1 cellular context compared by ENCODE assay signal in the genomic region with DNA sequence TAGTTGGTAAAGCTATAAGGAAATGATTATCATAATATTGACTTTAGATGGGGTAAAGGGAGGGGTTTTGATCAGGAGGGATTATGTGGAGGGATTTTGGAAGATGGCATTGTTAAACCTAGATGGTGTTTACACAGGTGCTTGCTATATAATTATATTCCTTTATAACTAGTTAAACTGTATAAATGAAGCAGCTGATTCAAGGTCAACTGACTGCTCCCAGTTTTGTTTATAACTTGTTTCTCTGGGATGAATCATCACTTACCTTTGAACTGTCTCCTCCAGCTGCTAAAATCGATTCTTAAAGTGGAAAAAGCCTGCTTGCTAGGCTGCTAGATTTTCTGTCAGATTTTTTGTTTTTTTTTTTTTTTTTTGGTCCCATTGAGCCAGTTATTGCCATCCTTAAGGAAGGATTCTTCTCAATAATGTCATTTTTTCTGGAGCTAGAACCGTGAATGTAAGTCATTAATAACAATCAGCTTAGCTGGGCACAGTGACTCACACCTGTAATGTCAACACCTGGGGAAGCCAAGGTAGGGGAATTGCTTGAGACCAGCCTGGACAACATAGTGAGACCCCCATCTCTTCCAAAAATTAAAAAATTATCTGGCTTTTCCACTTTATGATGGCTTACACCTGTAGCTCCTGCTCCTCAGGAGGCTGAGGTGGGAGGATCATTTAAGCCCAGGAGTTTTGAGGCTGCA.
TF ChIP-seq lines count a peak whose summit lies in the region.

No MANE protein-coding gene starts in this region.

TF ChIP-seq in HepG2, 621 proteins besides CTCF, POLR2A, EP300 and RAD21 (continued from another document and continues in another):
- TF ChIP-seq ATF2 (CRISPR knock-in tag; IDR thresholded peaks at IDR 0.05): peak; percentile 56; the same call in 1 of the 2 replicates
- no peak for TF ChIP-seq ZNF883 (CRISPR knock-in tag; IDR thresholded peaks at IDR 0.05; ENCODE audit: not compliant biosample characterization)
- TF ChIP-seq RCOR2 (CRISPR knock-in tag; IDR thresholded peaks at IDR 0.05): peak; percentile 60; the same call in 1 of the 2 replicates
- 0 out of 2 replicates have a peak, but pooled peaks have one; percentile 30 for TF ChIP-seq ZNF770 (CRISPR knock-in tag; IDR thresholded peaks at IDR 0.05)
- TF ChIP-seq, protein P1, sequence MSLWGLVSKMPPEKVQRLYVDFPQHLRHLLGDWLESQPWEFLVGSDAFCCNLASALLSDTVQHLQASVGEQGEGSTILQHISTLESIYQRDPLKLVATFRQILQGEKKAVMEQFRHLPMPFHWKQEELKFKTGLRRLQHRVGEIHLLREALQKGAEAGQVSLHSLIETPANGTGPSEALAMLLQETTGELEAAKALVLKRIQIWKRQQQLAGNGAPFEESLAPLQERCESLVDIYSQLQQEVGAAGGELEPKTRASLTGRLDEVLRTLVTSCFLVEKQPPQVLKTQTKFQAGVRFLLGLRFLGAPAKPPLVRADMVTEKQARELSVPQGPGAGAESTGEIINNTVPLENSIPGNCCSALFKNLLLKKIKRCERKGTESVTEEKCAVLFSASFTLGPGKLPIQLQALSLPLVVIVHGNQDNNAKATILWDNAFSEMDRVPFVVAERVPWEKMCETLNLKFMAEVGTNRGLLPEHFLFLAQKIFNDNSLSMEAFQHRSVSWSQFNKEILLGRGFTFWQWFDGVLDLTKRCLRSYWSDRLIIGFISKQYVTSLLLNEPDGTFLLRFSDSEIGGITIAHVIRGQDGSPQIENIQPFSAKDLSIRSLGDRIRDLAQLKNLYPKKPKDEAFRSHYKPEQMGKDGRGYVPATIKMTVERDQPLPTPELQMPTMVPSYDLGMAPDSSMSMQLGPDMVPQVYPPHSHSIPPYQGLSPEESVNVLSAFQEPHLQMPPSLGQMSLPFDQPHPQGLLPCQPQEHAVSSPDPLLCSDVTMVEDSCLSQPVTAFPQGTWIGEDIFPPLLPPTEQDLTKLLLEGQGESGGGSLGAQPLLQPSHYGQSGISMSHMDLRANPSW (CRISPR knock-in tag; IDR thresholded peaks at IDR 0.05; ENCODE audit: borderline replicate concordance): no peak
- no peak for TF ChIP-seq KDM6A (CRISPR knock-in tag; IDR thresholded peaks at IDR 0.05; ENCODE audit: low read depth)
- peak; percentile 91 for TF ChIP-seq PAXIP1 (CRISPR knock-in tag; conservative IDR thresholded peaks at IDR 0.05)
- no peak for TF ChIP-seq ZNF703 (CRISPR knock-in tag; IDR thresholded peaks at IDR 0.05; ENCODE audit: borderline replicate concordance)
- no peak for TF ChIP-seq GATA4 (IDR thresholded peaks at IDR 0.05; ENCODE audit: borderline replicate concordance, low read depth)
- TF ChIP-seq AHR (CRISPR knock-in tag; IDR thresholded peaks at IDR 0.05): no peak
- TF ChIP-seq, protein P2, sequence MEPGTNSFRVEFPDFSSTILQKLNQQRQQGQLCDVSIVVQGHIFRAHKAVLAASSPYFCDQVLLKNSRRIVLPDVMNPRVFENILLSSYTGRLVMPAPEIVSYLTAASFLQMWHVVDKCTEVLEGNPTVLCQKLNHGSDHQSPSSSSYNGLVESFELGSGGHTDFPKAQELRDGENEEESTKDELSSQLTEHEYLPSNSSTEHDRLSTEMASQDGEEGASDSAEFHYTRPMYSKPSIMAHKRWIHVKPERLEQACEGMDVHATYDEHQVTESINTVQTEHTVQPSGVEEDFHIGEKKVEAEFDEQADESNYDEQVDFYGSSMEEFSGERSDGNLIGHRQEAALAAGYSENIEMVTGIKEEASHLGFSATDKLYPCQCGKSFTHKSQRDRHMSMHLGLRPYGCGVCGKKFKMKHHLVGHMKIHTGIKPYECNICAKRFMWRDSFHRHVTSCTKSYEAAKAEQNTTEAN (CRISPR knock-in tag; conservative IDR thresholded peaks at IDR 0.05): no peak
- TF ChIP-seq, protein P3, sequence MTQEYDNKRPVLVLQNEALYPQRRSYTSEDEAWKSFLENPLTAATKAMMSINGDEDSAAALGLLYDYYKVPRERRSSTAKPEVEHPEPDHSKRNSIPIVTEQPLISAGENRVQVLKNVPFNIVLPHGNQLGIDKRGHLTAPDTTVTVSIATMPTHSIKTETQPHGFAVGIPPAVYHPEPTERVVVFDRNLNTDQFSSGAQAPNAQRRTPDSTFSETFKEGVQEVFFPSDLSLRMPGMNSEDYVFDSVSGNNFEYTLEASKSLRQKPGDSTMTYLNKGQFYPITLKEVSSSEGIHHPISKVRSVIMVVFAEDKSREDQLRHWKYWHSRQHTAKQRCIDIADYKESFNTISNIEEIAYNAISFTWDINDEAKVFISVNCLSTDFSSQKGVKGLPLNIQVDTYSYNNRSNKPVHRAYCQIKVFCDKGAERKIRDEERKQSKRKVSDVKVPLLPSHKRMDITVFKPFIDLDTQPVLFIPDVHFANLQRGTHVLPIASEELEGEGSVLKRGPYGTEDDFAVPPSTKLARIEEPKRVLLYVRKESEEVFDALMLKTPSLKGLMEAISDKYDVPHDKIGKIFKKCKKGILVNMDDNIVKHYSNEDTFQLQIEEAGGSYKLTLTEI (CRISPR knock-in tag; conservative IDR thresholded peaks at IDR 0.05): no peak
- TF ChIP-seq, protein P4, sequence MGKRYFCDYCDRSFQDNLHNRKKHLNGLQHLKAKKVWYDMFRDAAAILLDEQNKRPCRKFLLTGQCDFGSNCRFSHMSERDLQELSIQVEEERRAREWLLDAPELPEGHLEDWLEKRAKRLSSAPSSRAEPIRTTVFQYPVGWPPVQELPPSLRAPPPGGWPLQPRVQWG (CRISPR knock-in tag; IDR thresholded peaks at IDR 0.05; ENCODE audit: borderline replicate concordance, low read depth): no peak
- TF ChIP-seq ZNF101 (CRISPR knock-in tag; IDR thresholded peaks at IDR 0.05; ENCODE audit: borderline replicate concordance, low read depth): no peak
- 0 out of 2 replicates have a peak, but pooled peaks have one; percentile 28 for TF ChIP-seq ZSCAN31 (CRISPR knock-in tag; IDR thresholded peaks at IDR 0.05; ENCODE audit: low read depth)
- TF ChIP-seq, protein P5, sequence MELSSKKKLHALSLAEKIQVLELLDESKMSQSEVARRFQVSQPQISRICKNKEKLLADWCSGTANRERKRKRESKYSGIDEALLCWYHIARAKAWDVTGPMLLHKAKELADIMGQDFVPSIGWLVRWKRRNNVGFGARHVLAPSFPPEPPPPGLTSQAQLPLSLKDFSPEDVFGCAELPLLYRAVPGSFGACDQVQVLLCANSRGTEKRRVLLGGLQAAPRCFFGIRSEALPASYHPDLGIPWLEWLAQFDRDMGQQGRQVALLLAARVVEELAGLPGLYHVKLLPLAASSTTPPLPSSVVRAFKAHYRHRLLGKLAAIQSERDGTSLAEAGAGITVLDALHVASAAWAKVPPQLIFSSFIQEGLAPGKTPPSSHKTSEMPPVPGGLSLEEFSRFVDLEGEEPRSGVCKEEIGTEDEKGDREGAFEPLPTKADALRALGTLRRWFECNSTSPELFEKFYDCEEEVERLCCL (CRISPR knock-in tag; IDR thresholded peaks at IDR 0.05; ENCODE audit: borderline replicate concordance): no peak
- no peak for TF ChIP-seq ZNF326 (CRISPR knock-in tag; IDR thresholded peaks at IDR 0.05; ENCODE audit: borderline replicate concordance)
- no peak for TF ChIP-seq POLR2AphosphoS2 (IDR thresholded peaks at IDR 0.05; ENCODE audit: low read depth, low read length)
- TF ChIP-seq REPIN1 (CRISPR knock-in tag; IDR thresholded peaks at IDR 0.05; ENCODE audit: borderline replicate concordance, low read depth): no peak
- no peak for TF ChIP-seq ZNF572 (CRISPR knock-in tag; IDR thresholded peaks at IDR 0.05)
- no peak for TF ChIP-seq POLR2AphosphoS5 (IDR thresholded peaks at IDR 0.05; ENCODE audit: low read depth, low read length)
- no peak for TF ChIP-seq ZMYM4 (CRISPR knock-in tag; IDR thresholded peaks at IDR 0.05)
- TF ChIP-seq, protein P6, sequence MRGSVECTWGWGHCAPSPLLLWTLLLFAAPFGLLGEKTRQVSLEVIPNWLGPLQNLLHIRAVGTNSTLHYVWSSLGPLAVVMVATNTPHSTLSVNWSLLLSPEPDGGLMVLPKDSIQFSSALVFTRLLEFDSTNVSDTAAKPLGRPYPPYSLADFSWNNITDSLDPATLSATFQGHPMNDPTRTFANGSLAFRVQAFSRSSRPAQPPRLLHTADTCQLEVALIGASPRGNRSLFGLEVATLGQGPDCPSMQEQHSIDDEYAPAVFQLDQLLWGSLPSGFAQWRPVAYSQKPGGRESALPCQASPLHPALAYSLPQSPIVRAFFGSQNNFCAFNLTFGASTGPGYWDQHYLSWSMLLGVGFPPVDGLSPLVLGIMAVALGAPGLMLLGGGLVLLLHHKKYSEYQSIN (CRISPR knock-in tag; IDR thresholded peaks at IDR 0.05; ENCODE audit: borderline replicate concordance): no peak
- TF ChIP-seq MAFF (IDR thresholded peaks at IDR 0.05; ENCODE audit: low read depth, low read length): no peak
- TF ChIP-seq ZBTB20 (CRISPR knock-in tag; IDR thresholded peaks at IDR 0.05; ENCODE audit: borderline replicate concordance, low read depth): no peak
- no peak for TF ChIP-seq GZF1 (CRISPR knock-in tag; IDR thresholded peaks at IDR 0.05)
- TF ChIP-seq ATF3 (CRISPR knock-in tag; IDR thresholded peaks at IDR 0.05): peak; percentile 88
- no peak for TF ChIP-seq KDM1A (CRISPR knock-in tag; IDR thresholded peaks at IDR 0.05)
- no peak for TF ChIP-seq KLF11 (CRISPR knock-in tag; IDR thresholded peaks at IDR 0.05)
- no peak for TF ChIP-seq TCF12 (IDR thresholded peaks at IDR 0.05)
- no peak for TF ChIP-seq TCF12 (CRISPR knock-in tag; IDR thresholded peaks at IDR 0.05)
- TF ChIP-seq ZNF33B (CRISPR knock-in tag; IDR thresholded peaks at IDR 0.05): no peak
- TF ChIP-seq ZNF225 (CRISPR knock-in tag; IDR thresholded peaks at IDR 0.05): no peak
- no peak for TF ChIP-seq ZNF589 (CRISPR knock-in tag; conservative IDR thresholded peaks at IDR 0.05)
- TF ChIP-seq FOXP1 (IDR thresholded peaks at IDR 0.05): 0 out of 2 replicates have a peak, but pooled peaks have one; percentile 30
- TF ChIP-seq FOXP1 (CRISPR knock-in tag; IDR thresholded peaks at IDR 0.05): peak; percentile 74
- 0 out of 2 replicates have a peak, but pooled peaks have one; percentile 44 for TF ChIP-seq NR2F2 (IDR thresholded peaks at IDR 0.05; ENCODE audit: borderline replicate concordance, low read depth)
- TF ChIP-seq XBP1 (CRISPR knock-in tag; IDR thresholded peaks at IDR 0.05): no peak
- peak; percentile 35 for TF ChIP-seq ASH2L (IDR thresholded peaks at IDR 0.05; ENCODE audit: insufficient read length, low read depth, low read length)
- TF ChIP-seq ONECUT2 (CRISPR knock-in tag; IDR thresholded peaks at IDR 0.05): peak; percentile 97
- TF ChIP-seq, protein P7, sequence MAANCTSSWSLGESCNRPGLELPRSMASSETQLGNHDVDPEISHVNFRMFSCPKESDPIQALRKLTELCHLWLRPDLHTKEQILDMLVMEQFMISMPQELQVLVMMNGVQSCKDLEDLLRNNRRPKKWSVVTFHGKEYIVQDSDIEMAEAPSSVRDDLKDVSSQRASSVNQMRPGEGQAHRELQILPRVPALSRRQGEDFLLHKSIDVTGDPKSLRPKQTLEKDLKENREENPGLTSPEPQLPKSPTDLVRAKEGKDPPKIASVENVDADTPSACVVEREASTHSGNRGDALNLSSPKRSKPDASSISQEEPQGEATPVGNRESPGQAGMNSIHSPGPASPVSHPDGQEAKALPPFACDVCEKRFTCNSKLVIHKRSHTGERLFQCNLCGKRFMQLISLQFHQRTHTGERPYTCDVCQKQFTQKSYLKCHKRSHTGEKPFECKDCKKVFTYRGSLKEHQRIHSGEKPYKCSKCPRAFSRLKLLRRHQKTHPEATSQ (CRISPR knock-in tag; IDR thresholded peaks at IDR 0.05; ENCODE audit: borderline replicate concordance): no peak
- no peak for TF ChIP-seq ZNF484 (CRISPR knock-in tag; IDR thresholded peaks at IDR 0.05; ENCODE audit: borderline replicate concordance, low read depth)
